2 cellular contexts compared by ENCODE assay signal in the genomic region with DNA sequence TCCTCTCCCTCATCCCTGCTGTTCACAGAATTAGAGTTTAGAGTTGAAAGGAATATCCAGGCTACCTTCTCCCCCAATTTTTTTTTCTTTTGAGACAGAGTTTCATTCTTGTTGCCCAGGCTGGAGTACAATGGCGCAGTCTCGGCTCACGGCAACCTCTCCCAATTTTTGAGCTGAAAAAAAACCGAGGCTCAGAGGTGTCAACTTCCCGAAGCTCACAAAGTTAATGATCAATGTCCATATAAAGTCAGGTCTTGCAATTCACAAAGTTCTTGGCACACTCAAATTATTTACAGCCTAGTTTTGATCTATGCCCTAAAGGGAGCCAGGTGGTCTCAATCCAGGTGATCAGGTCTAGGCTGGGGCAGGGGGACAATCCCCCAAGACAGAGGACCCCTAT.
TF ChIP-seq lines count a peak whose summit lies in the region.

No MANE protein-coding gene starts in this region.

TF ChIP-seq in GM23338, 12 proteins besides CTCF, POLR2A, EP300 and RAD21 (continued from another document):
- TF ChIP-seq, protein P1, sequence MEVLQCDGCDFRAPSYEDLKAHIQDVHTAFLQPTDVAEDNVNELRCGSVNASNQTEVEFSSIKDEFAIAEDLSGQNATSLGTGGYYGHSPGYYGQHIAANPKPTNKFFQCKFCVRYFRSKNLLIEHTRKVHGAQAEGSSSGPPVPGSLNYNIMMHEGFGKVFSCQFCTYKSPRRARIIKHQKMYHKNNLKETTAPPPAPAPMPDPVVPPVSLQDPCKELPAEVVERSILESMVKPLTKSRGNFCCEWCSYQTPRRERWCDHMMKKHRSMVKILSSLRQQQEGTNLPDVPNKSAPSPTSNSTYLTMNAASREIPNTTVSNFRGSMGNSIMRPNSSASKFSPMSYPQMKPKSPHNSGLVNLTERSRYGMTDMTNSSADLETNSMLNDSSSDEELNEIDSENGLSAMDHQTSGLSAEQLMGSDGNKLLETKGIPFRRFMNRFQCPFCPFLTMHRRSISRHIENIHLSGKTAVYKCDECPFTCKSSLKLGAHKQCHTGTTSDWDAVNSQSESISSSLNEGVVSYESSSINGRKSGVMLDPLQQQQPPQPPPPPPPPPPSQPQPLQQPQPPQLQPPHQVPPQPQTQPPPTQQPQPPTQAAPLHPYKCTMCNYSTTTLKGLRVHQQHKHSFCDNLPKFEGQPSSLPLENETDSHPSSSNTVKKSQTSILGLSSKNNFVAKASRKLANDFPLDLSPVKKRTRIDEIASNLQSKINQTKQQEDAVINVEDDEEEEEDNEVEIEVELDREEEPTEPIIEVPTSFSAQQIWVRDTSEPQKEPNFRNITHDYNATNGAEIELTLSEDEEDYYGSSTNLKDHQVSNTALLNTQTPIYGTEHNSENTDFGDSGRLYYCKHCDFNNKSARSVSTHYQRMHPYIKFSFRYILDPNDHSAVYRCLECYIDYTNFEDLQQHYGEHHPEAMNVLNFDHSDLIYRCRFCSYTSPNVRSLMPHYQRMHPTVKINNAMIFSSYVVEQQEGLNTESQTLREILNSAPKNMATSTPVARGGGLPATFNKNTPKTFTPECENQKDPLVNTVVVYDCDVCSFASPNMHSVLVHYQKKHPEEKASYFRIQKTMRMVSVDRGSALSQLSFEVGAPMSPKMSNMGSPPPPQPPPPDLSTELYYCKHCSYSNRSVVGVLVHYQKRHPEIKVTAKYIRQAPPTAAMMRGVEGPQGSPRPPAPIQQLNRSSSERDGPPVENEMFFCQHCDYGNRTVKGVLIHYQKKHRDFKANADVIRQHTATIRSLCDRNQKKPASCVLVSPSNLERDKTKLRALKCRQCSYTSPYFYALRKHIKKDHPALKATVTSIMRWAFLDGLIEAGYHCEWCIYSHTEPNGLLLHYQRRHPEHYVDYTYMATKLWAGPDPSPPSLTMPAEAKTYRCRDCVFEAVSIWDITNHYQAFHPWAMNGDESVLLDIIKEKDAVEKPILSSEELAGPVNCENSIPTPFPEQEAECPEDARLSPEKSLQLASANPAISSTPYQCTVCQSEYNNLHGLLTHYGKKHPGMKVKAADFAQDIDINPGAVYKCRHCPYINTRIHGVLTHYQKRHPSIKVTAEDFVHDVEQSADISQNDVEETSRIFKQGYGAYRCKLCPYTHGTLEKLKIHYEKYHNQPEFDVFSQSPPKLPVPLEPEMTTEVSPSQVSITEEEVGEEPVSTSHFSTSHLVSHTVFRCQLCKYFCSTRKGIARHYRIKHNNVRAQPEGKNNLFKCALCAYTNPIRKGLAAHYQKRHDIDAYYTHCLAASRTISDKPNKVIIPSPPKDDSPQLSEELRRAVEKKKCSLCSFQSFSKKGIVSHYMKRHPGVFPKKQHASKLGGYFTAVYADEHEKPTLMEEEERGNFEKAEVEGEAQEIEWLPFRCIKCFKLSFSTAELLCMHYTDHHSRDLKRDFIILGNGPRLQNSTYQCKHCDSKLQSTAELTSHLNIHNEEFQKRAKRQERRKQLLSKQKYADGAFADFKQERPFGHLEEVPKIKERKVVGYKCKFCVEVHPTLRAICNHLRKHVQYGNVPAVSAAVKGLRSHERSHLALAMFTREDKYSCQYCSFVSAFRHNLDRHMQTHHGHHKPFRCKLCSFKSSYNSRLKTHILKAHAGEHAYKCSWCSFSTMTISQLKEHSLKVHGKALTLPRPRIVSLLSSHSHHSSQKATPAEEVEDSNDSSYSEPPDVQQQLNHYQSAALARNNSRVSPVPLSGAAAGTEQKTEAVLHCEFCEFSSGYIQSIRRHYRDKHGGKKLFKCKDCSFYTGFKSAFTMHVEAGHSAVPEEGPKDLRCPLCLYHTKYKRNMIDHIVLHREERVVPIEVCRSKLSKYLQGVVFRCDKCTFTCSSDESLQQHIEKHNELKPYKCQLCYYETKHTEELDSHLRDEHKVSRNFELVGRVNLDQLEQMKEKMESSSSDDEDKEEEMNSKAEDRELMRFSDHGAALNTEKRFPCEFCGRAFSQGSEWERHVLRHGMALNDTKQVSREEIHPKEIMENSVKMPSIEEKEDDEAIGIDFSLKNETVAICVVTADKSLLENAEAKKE (CRISPR knock-in tag; IDR thresholded peaks at IDR 0.05) = no peak
- TF ChIP-seq, protein P2, sequence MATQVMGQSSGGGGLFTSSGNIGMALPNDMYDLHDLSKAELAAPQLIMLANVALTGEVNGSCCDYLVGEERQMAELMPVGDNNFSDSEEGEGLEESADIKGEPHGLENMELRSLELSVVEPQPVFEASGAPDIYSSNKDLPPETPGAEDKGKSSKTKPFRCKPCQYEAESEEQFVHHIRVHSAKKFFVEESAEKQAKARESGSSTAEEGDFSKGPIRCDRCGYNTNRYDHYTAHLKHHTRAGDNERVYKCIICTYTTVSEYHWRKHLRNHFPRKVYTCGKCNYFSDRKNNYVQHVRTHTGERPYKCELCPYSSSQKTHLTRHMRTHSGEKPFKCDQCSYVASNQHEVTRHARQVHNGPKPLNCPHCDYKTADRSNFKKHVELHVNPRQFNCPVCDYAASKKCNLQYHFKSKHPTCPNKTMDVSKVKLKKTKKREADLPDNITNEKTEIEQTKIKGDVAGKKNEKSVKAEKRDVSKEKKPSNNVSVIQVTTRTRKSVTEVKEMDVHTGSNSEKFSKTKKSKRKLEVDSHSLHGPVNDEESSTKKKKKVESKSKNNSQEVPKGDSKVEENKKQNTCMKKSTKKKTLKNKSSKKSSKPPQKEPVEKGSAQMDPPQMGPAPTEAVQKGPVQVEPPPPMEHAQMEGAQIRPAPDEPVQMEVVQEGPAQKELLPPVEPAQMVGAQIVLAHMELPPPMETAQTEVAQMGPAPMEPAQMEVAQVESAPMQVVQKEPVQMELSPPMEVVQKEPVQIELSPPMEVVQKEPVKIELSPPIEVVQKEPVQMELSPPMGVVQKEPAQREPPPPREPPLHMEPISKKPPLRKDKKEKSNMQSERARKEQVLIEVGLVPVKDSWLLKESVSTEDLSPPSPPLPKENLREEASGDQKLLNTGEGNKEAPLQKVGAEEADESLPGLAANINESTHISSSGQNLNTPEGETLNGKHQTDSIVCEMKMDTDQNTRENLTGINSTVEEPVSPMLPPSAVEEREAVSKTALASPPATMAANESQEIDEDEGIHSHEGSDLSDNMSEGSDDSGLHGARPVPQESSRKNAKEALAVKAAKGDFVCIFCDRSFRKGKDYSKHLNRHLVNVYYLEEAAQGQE (IDR thresholded peaks at IDR 0.05; ENCODE audit: unreplicated experiment) = no peak
- TF ChIP-seq POLR2AphosphoS5 (IDR thresholded peaks at IDR 0.05; ENCODE audit: low read depth) = no peak
- no peak for TF ChIP-seq ZNF331 (CRISPR knock-in tag; IDR thresholded peaks at IDR 0.05; ENCODE audit: low read depth)

TF ChIP-seq in liver, 16 proteins besides CTCF, POLR2A, EP300 and RAD21 (continued from another document):
- TF ChIP-seq, protein P2 (IDR thresholded peaks at IDR 0.05) = peak; percentile 62
- TF ChIP-seq, protein P3, sequence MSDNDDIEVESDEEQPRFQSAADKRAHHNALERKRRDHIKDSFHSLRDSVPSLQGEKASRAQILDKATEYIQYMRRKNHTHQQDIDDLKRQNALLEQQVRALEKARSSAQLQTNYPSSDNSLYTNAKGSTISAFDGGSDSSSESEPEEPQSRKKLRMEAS (IDR thresholded peaks at IDR 0.05) = peak; percentile 18
- TF ChIP-seq NR2F2 (IDR thresholded peaks at IDR 0.05) = no peak
- TF ChIP-seq, protein P4, sequence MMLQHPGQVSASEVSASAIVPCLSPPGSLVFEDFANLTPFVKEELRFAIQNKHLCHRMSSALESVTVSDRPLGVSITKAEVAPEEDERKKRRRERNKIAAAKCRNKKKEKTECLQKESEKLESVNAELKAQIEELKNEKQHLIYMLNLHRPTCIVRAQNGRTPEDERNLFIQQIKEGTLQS (IDR thresholded peaks at IDR 0.05) = no peak
- no peak for TF ChIP-seq TAF1 (conservative IDR thresholded peaks at IDR 0.05)
- TF ChIP-seq YY1 (IDR thresholded peaks at IDR 0.05) = peak; percentile 60
- TF ChIP-seq SP1 (IDR thresholded peaks at IDR 0.05) = peak; percentile 28
- peak in 1 of 2 donors; percentile 27 for TF ChIP-seq JUND (IDR thresholded peaks at IDR 0.05)
- no peak for TF ChIP-seq FOXA1 (IDR thresholded peaks at IDR 0.05)
